ENCODE assay signal across 8 cellular contexts in the genomic region with DNA sequence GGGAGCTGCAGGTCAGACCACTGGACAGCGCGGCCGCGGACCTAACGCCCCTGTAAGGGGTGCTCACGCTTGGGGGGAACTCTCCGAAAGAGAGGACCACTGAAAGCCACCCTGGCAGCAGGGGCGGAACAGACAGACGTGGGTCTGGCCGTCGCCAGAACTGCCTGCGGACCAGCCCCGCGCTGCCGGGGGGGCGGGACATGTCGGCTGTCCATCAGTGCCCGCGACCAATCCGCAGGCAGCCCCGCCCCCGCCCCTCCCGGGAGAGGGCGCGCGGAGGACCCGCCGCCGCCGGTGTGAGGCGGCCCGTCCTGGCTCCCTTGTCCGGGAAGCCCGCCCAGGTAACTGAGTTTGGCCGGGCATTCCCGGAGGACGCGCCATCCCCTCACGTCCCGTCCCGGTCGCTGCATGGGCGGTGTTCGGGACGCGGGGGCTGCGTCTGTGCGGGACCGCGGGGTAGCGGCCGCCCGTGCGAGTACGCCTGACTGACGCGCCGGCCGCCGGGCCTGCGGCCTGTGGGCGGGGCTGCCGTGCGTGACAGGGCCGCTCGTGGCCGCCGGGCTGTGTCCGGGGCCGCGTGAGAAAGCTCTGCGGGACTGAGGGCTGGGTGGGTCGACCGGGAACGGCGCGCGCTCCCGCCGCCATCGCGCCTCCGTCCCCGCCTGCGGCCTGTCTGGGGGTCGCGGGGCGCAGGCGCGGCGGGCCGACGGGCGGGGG. TPM values are rescaled to one million over a fixed set of nuclear protein-coding genes. Genes with fewer than 3 reads are reported as not detected.
DNase-seq lines count a peak whose midpoint lies in the region; ATAC-seq and TF ChIP-seq lines count a peak whose summit lies in the region.

No MANE protein-coding gene starts in this region.

- H3K27me3 Mint-ChIP-seq in activated CD8-positive, alpha-beta T cell treated with anti-CD3 and anti-CD28 coated beads for 36 hours: no peaks in the 10 kb centered on the region

- H3K4me3 Mint-ChIP-seq in activated CD8-positive, alpha-beta T cell treated with anti-CD3 and anti-CD28 coated beads for 36 hours: peak overlapping the region; percentile 91

- peaks cover 31% of the 10 kb centered on the region for H3K36me3 Mint-ChIP-seq in activated CD8-positive, alpha-beta T cell treated with anti-CD3 and anti-CD28 coated beads for 36 hours (ENCODE audit: low read depth)

- CTCF ChIA-PET in activated CD8-positive, alpha-beta T cell treated with anti-CD3 and anti-CD28 coated beads for 36 hours (lab: Charles Lee): interaction anchor here (0.9 to 14.5 kb wide), 16 partner anchors 9 to 202 kb away, joined by 3 to 209 read pairs (median 10); a partner anchor contains a TSS

- DNase-seq in BE2C (peak; percentile 94), GM19238 (ENCODE audit: insufficient read length, low spot score) (peak; percentile 94), NCI-H69 (lab: John Stamatoyannopoulos, UW) (peak; percentile 86), medulla oblongata (ENCODE audit: extremely low spot score) (peak; percentile 93)
- DNase-seq in activated CD8-positive, alpha-beta T cell treated with anti-CD3 and anti-CD28 coated beads for 36 hours: peak; percentile 90
- DNase-seq in effector CD4-positive, alpha-beta T cell: peak; percentile 78
- peak; percentile 66 to 82 (median 77) for DNase-seq in stimulated activated CD4-positive, alpha-beta T cell treated with anti-CD3 and anti-CD28 coated beads, TNF-alpha, amount 100 ng/mL, for 4 hours (ENCODE audit: low read depth in 3 of 3)

- H3K27ac Mint-ChIP-seq in activated CD8-positive, alpha-beta T cell treated with anti-CD3 and anti-CD28 coated beads for 36 hours: peak overlapping the region; percentile 87

- H3K9me3 Mint-ChIP-seq in activated CD8-positive, alpha-beta T cell treated with anti-CD3 and anti-CD28 coated beads for 36 hours: no peaks in the 10 kb centered on the region

- peak overlapping the region; percentile 67 for H3K4me3 ChIP-seq in BE2C (ENCODE audit: low read depth, low read length)

- peaks cover 64% of the 10 kb centered on the region for H3K4me1 Mint-ChIP-seq in activated CD8-positive, alpha-beta T cell treated with anti-CD3 and anti-CD28 coated beads for 36 hours (ENCODE audit: low read depth)

- intact Hi-C loops in activated CD8-positive, alpha-beta T cell treated with anti-CD3 and anti-CD28 coated beads for 36 hours (cut with micrococcal nuclease): loop anchor here (5.0 kb wide), 1 partner anchor 200 kb away; no protein-coding TSS in a partner anchor

- peak; percentile 55 for ATAC-seq in HG03432 (IDR thresholded peaks at IDR 0.05; ENCODE audit: unreplicated experiment)
- ATAC-seq in activated CD8-positive, alpha-beta T cell treated with anti-CD3 and anti-CD28 coated beads for 36 hours: peak; percentile 48

- TF ChIP-seq CTCF in BE2C (IDR thresholded peaks at IDR 0.05; ENCODE audit: low read depth, low read length): no peak
- no peak for TF ChIP-seq CTCF in activated CD8-positive, alpha-beta T cell treated with anti-CD3 and anti-CD28 coated beads for 36 hours (IDR thresholded peaks at IDR 0.05)

- no peaks in the 10 kb centered on the region for H3K27me3 ChIP-seq in BE2C

- no peaks in the 10 kb centered on the region for H3K9me3 ChIP-seq in BE2C

- POLR2A ChIA-PET in activated CD8-positive, alpha-beta T cell treated with anti-CD3 and anti-CD28 coated beads for 36 hours (lab: Charles Lee): interaction anchor here (0.7 to 15.4 kb wide), 9 partner anchors 8 to 60 kb away, joined by 3 to 361 read pairs (median 3); no protein-coding TSS in a partner anchor

- 0 out of 2 replicates have a peak, but pooled peaks cover 3% of the 10 kb centered on the region for H3K36me3 ChIP-seq in BE2C

- peaks cover 4% of the 10 kb centered on the region; the same call in 1 of the 2 replicates for H3K4me1 ChIP-seq in BE2C

RNA-seq across cellular contexts. Expression of a gene that starts 0.5 kb away (rescaled TPM):
- 123 TPM for polyA plus RNA-seq in BE2C (2012; ENCODE audit: insufficient read depth, insufficient read length, low read depth)
- total RNA-seq in activated CD8-positive, alpha-beta T cell treated with anti-CD3 and anti-CD28 coated beads for 36 hours: 100 to 1,000 TPM; 259 to 260 TPM

Comparison
In these comparisons a context has a peak if more than half of its experiments do, and no peak if none do; other contexts are left out.
1. Peak in every context shown above with its lines: DNase-seq, ATAC-seq and H3K4me3 ChIP-seq.